25 cellular contexts compared by ENCODE assay signal in the genomic region with DNA sequence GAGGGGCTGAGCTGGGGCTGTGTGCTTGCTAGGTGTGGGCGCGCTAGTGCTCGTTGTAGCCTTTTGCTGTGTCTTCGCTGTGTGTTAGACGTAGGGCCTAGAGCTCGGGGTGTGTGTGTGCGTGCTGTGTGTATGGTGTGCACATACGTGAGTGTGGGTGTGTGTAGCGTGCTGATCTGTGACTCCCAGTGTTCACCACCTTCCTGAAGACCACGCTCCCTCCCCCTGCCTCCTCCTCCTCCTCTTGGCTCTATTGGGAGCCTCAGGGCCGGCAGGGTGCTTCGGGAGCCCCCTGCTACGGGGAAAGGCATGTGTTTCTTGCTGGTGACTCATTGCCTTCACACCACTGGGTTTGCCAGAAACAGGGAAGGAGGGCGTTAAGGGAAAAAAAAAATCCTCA. TPM values are rescaled to one million over a fixed set of nuclear protein-coding genes. Genes with fewer than 3 reads are reported as not detected.
A peak's percentile ranks its signal among the peaks of the same experiment; 100 is the strongest.
DNase-seq lines count a peak whose midpoint lies in the region; ATAC-seq and TF ChIP-seq lines count a peak whose summit lies in the region.
"Had no signal": no experiment of that assay in that cellular context is flagged by ENCODE, and none has a peak within 500 bp of the region (broad histone marks: within the 10 kb centered on the region; RNA-seq: fewer than 3 reads in every experiment).

No MANE protein-coding gene starts in this region.

- no peak overlapping the region for H3K4me2 ChIP-seq in IMR-90 (ENCODE audit: low read depth, low read length)

- no peak overlapping the region for H3K4ac ChIP-seq in IMR-90 (ENCODE audit: low read depth, low read length)

- H2AFZ ChIP-seq in IMR-90 (replicated peaks; ENCODE audit: low read length, poor library complexity): no peak overlapping the region

- no peak overlapping the region for H2BK20ac ChIP-seq in IMR-90 (ENCODE audit: low read depth, low read length)

- WGBS in IMR-90 (ENCODE audit: extremely low coverage in 2 of 2, insufficient read length in 1 of 2), 2 experiments: no CpG with 5 or more reads among the region's 14 CpGs

- no peak overlapping the region for H3K23ac ChIP-seq in IMR-90 (ENCODE audit: low read depth, low read length)

- H4K91ac ChIP-seq in IMR-90 (ENCODE audit: insufficient read depth, low read depth, low read length): no peak overlapping the region

- no peak for TF ChIP-seq CTCF in IMR-90 (conservative IDR thresholded peaks at IDR 0.05; ENCODE audit: low read depth, low read length)

- in situ Hi-C loops in IMR-90 (cut with MboI; ENCODE audit: low sequenced_read_pairs): loop anchor here (5.0 to 10.0 kb wide), 3 partner anchors 107 to 262 kb away; no protein-coding TSS in a partner anchor

- H3K79me1 ChIP-seq in IMR-90 (ENCODE audit: low read depth in 1 of 2, low read length in 2 of 2): no peaks in the 10 kb centered on the region

- no peak overlapping the region for H3K14ac ChIP-seq in IMR-90 (replicated peaks; ENCODE audit: low read depth, low read length)

- H3K9me1 ChIP-seq in IMR-90 (ENCODE audit: insufficient read depth, low read length): no peaks in the 10 kb centered on the region

- no peak for ATAC-seq in IMR-90 (ENCODE audit: low read depth)
- ATAC-seq: activated CD4-positive, alpha-beta T cell treated with anti-CD3 and anti-CD28 coated beads for 36 hours; CD8-positive, alpha-beta T cell; Panc1; psoas muscle; T-cell had no signal

- H3K27me3 ChIP-seq in IMR-90 (ENCODE audit: control insufficient read depth, insufficient read depth, low read length): no peaks in the 10 kb centered on the region; the same call in 1 of the 2 replicates
- H3K27me3 ChIP-seq: ascending aorta, suprapubic skin had no signal

- H2BK120ac ChIP-seq in IMR-90 (ENCODE audit: low read depth, low read length): no peak overlapping the region

- no peak overlapping the region for H2BK5ac ChIP-seq in IMR-90 (ENCODE audit: low read depth, low read length, poor library complexity, severe bottlenecking)

- H3K27ac ChIP-seq in IMR-90 (ENCODE audit: insufficient read depth, low read length): no peak overlapping the region
- H3K27ac ChIP-seq in cingulate gyrus (ENCODE audit: low read depth, low read length): peak overlapping the region; percentile 19
- H3K27ac ChIP-seq in substantia nigra (ENCODE audit: low read depth, low read length, poor library complexity, severe bottlenecking): no peak overlapping the region
- H3K27ac ChIP-seq: ascending aorta, psoas muscle, suprapubic skin had no signal

- no peak overlapping the region for H3K4me3 ChIP-seq in IMR-90 (ENCODE audit: insufficient read depth, low read depth, low read length)
- H3K4me3 ChIP-seq: ascending aorta, lung, psoas muscle, suprapubic skin had no signal

- CTCF ChIA-PET in IMR-90 (lab: Yijun Ruan, JAX): interaction anchor here (3.5 to 4.4 kb wide), 2 partner anchors 259 to 295 kb away, joined by 30 to 31 read pairs; no protein-coding TSS in a partner anchor

- no peaks in the 10 kb centered on the region for H3K9me3 ChIP-seq in IMR-90 (ENCODE audit: control insufficient read depth, insufficient read depth, low read length)
- H3K9me3 ChIP-seq: ascending aorta, psoas muscle, suprapubic skin had no signal

- H4K8ac ChIP-seq in IMR-90 (ENCODE audit: low read depth in 2 of 2, low read length in 2 of 2): no peak overlapping the region

- DNase-seq in EH (ENCODE audit: low read depth) (peak; percentile 63), IMR-90 (peak; percentile 47), occipital lobe (lab: John Stamatoyannopoulos, UW) (peak; percentile 81), MV-4-11 (lab: John Stamatoyannopoulos, UW) (no peak), substantia nigra (lab: John Stamatoyannopoulos, UW) (no peak), NCI-H146 treated with DMSO at 0.1 percent for 48 hours (lab: John Stamatoyannopoulos, UW; ENCODE audit: unreplicated experiment) (no peak)
- no peak for DNase-seq in activated CD4-positive, CD25-positive, alpha-beta regulatory T cell (lab: John Stamatoyannopoulos, UW)
- DNase-seq: activated CD4-positive, alpha-beta T cell treated with anti-CD3 and anti-CD28 coated beads for 36 hours; CD8-positive, alpha-beta T cell; cerebellar nuclear complex; DMS79 treated with DMSO at 0.1 percent for 48 hours; effector CD8-positive, alpha-beta T cell; erythroblast; H9; Kasumi-1; NCI-H1092 treated with DMSO at 0.1 percent for 48 hours; NCI-H2081 treated with DMSO at 0.1 percent for 48 hours; NCI-H510A treated with DMSO at 0.1 percent for 48 hours; psoas muscle; T-cell had no signal

- H3K18ac ChIP-seq in IMR-90 (ENCODE audit: low read depth, low read length): no peak overlapping the region

- H3K36me3 ChIP-seq in IMR-90 (ENCODE audit: control insufficient read depth, insufficient read depth, low read length): no peaks in the 10 kb centered on the region
- H3K36me3 ChIP-seq: ascending aorta, suprapubic skin had no signal

- dilution Hi-C loops in IMR-90 (cut with HindIII; ENCODE audit: low sequenced_read_pairs, unreplicated experiment): no loop called here

- H4K5ac ChIP-seq in IMR-90 (ENCODE audit: low read depth, low read length): no peak overlapping the region

- no peak for TF ChIP-seq RAD21 in IMR-90 (IDR thresholded peaks at IDR 0.05; ENCODE audit: low read length)

- no TSS peak for BruUV-seq in IMR-90 (replicated peaks; lab: Mats Ljungman, UMichigan)

- H2BK15ac ChIP-seq in IMR-90 (ENCODE audit: low read depth, low read length): no peak overlapping the region

- H3K4me1 ChIP-seq in IMR-90 (ENCODE audit: control insufficient read depth, insufficient read depth, low read length): 0 out of 2 replicates have a peak, but pooled peaks cover 1% of the 10 kb centered on the region
- H3K4me1 ChIP-seq: ascending aorta, psoas muscle, suprapubic skin had no signal

- TF ChIP-seq POLR2A in IMR-90 (IDR thresholded peaks at IDR 0.05; ENCODE audit: low read depth, low read length): no peak

- H3K56ac ChIP-seq in IMR-90 (ENCODE audit: extremely low read depth, insufficient read depth, low read length): no peak overlapping the region

- H4K20me1 ChIP-seq in IMR-90 (ENCODE audit: insufficient read depth, low read length): no peaks in the 10 kb centered on the region

- POLR2A ChIA-PET in IMR-90 (lab: Charles Lee; ENCODE audit: unreplicated experiment): no interaction called here

- H3K9ac ChIP-seq in IMR-90 (ENCODE audit: low read depth, low read length): no peak overlapping the region

- H2AK9ac ChIP-seq in IMR-90 (replicated peaks; ENCODE audit: low read depth, low read length, poor library complexity): no peak overlapping the region

- intact Hi-C loops in IMR-90 (cut with micrococcal nuclease): no loop called here

- H2AK5ac ChIP-seq in IMR-90 (ENCODE audit: low read depth, low read length): peak overlapping the region; percentile 33; the same call in 1 of the 2 replicates

TF ChIP-seq in IMR-90, 13 proteins besides CTCF, POLR2A, EP300 and RAD21:
- no peak for TF ChIP-seq MXI1 (IDR thresholded peaks at IDR 0.05; ENCODE audit: borderline replicate concordance, low read depth, low read length)
- TF ChIP-seq MAZ (IDR thresholded peaks at IDR 0.05; ENCODE audit: borderline replicate concordance, low read depth, low read length): no peak
- TF ChIP-seq FOS (IDR thresholded peaks at IDR 0.05; ENCODE audit: low read depth, low read length): no peak
- no peak for TF ChIP-seq RFX5 (IDR thresholded peaks at IDR 0.05; ENCODE audit: low read depth, low read length)
- no peak for TF ChIP-seq SMC3 (IDR thresholded peaks at IDR 0.05; ENCODE audit: low read depth, low read length)
- TF ChIP-seq RCOR1 (IDR thresholded peaks at IDR 0.05; ENCODE audit: insufficient replicate concordance, low read length): no peak

RNA-seq across cellular contexts. Expression of a gene that starts 9.4 kb away (rescaled TPM):
- 0.18 and 0.28 TPM in 2 replicates for total RNA-seq in IMR-90 (2012; rRNA removed)
- 1.9 and 2.3 TPM in 2 replicates for polyA plus RNA-seq in IMR-90 (2012; rRNA removed)
- polyA plus RNA-seq in IMR-90 (2012; cell fraction: cytosol; rRNA removed): 1.3 and 2.1 TPM in 2 replicates
- 2.6 and 5.8 TPM in 2 replicates for polyA plus RNA-seq in IMR-90 (2012; cell fraction: nucleus; rRNA removed; ENCODE audit: low replicate concordance)
- total RNA-seq in occipital lobe: 4.8 TPM

RNA-seq across cellular contexts. Expression of a gene that starts 50.4 kb away (rescaled TPM):
- total RNA-seq in IMR-90 (2012; rRNA removed): 0.54 and 0.83 TPM in 2 replicates
- polyA plus RNA-seq in IMR-90 (2012; rRNA removed): 0.82 and 1.8 TPM in 2 replicates
- polyA plus RNA-seq in IMR-90 (2012; cell fraction: cytosol; rRNA removed): 0.38 and 0.54 TPM in 2 replicates
- polyA plus RNA-seq in IMR-90 (2012; cell fraction: nucleus; rRNA removed; ENCODE audit: low replicate concordance): 0.87 and 2.2 TPM in 2 replicates
- 13.9 TPM for total RNA-seq in occipital lobe
- total RNA-seq: CD8-positive, alpha-beta T cell; T-cell had no signal

Comparison
In these comparisons a context has a peak if more than half of its experiments do, and no peak if none do; other contexts are left out.
1. DNase-seq: peak in EH (single experiment), IMR-90 (single experiment) and occipital lobe (single experiment); none in MV-4-11 (single experiment), substantia nigra (0 of 49), activated CD4-positive, CD25-positive, alpha-beta regulatory T cell (0 of 4) and NCI-H146 treated with DMSO at 0.1 percent for 48 hours (single experiment).